ENCODE assay signal across 18 cellular contexts in the genomic region with DNA sequence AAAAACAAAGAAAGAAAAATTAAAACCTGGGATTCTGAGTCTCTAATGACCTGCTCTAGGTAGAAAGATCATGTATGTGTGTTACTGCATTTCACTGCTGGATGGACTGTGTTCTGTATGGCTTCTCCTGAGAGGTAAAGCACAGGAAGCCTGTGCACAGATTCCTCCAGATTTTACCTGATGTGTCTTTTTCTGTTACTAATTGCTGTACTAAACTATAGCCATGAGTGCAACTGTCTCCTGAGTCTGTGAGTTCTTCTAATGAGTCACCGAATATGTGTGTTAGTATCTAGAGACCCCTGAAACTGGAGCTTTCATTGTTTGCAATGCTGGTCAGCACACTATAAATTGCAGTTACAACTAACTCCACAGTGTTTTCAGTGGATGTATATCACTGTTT.
DNase-seq lines count a peak whose midpoint lies in the region; ATAC-seq and TF ChIP-seq lines count a peak whose summit lies in the region.
"Had no signal": no experiment of that assay in that cellular context is flagged by ENCODE, and none has a peak within 500 bp of the region (broad histone marks: within the 10 kb centered on the region; RNA-seq: fewer than 3 reads in every experiment).

No MANE protein-coding gene starts in this region.

- no peaks in the 10 kb centered on the region for H3K27me3 Mint-ChIP-seq in progenitor cell of endocrine pancreas
- H3K27me3 Mint-ChIP-seq: activated CD8-positive, alpha-beta T cell treated with anti-CD3 and anti-CD28 coated beads for 36 hours; activated naive CD8-positive, alpha-beta T cell; brain had no signal

- peaks cover 9% of the 10 kb centered on the region for H3K36me3 Mint-ChIP-seq in progenitor cell of endocrine pancreas (ENCODE audit: insufficient read depth)

- H3K4me1 ChIP-seq in PC-3 (ENCODE audit: insufficient read depth, low read length), result no peaks in the 10 kb centered on the region
- H3K4me1 ChIP-seq: spleen had no signal

- H3K27ac Mint-ChIP-seq in progenitor cell of endocrine pancreas, result peak overlapping the region; percentile 89
- H3K27ac Mint-ChIP-seq: activated CD8-positive, alpha-beta T cell treated with anti-CD3 and anti-CD28 coated beads for 36 hours; activated naive CD8-positive, alpha-beta T cell had no signal

- CTCF ChIA-PET in PC-3 (lab: Charles Lee), result no interaction called here

- ATAC-seq in GM21526 (IDR thresholded peaks at IDR 0.05; ENCODE audit: low FRiP score, unreplicated experiment), result peak; percentile 62
- peak; percentile 90 for ATAC-seq in HG02870 (IDR thresholded peaks at IDR 0.05; ENCODE audit: unreplicated experiment)
- peak; percentile 15; the same call in 1 of the 2 replicates for ATAC-seq in PC-3
- ATAC-seq in HG03521 (IDR thresholded peaks at IDR 0.05; ENCODE audit: unreplicated experiment), result no peak
- no peak for ATAC-seq in HG03432 (IDR thresholded peaks at IDR 0.05; ENCODE audit: unreplicated experiment)
- ATAC-seq: activated CD8-positive, alpha-beta T cell treated with anti-CD3 and anti-CD28 coated beads for 36 hours; esophagus mucosa had no signal

- no peak overlapping the region for H3K27ac ChIP-seq in PC-3 (ENCODE audit: low read length)
- H3K27ac ChIP-seq: spleen, WERI-Rb-1 had no signal

- H3K9ac ChIP-seq in PC-3 (ENCODE audit: low read length), result no peak overlapping the region

- H3K4me3 Mint-ChIP-seq in progenitor cell of endocrine pancreas (ENCODE audit: low read depth), result no peak overlapping the region
- H3K4me3 Mint-ChIP-seq: activated CD8-positive, alpha-beta T cell treated with anti-CD3 and anti-CD28 coated beads for 36 hours; activated naive CD8-positive, alpha-beta T cell; brain had no signal

- H3K9me3 ChIP-seq in PC-3 (ENCODE audit: low read length), result 0 out of 2 replicates have a peak, but pooled peaks cover 6% of the 10 kb centered on the region

- no peaks in the 10 kb centered on the region for H4K20me1 ChIP-seq in PC-3 (ENCODE audit: low read length)

- DNase-seq in PC-3 (no peak), progenitor cell of endocrine pancreas (ENCODE audit: low spot score, unreplicated experiment) (no peak), NCI-H146 treated with DMSO at 0.1 percent for 48 hours (lab: John Stamatoyannopoulos, UW; ENCODE audit: unreplicated experiment) (no peak)
- DNase-seq: activated CD8-positive, alpha-beta T cell treated with anti-CD3 and anti-CD28 coated beads for 36 hours; GDM1; NCI-H1694; NCI-H345; posterior cingulate gyrus; spleen; tibial artery; WERI-Rb-1 had no signal

- BruUV-seq in PC-3 (replicated peaks; lab: Mats Ljungman, UMichigan), result no TSS peak

- POLR2A ChIA-PET in PC-3 (lab: Charles Lee; ENCODE audit: unreplicated experiment), result no interaction called here

- H3K79me2 ChIP-seq in PC-3 (ENCODE audit: low read length), result no peaks in the 10 kb centered on the region

- H3K36me3 ChIP-seq in PC-3 (ENCODE audit: low read depth, low read length), result no peaks in the 10 kb centered on the region; the same call in 1 of the 2 replicates
- H3K36me3 ChIP-seq: WERI-Rb-1 had no signal

- TF ChIP-seq CTCF in PC-3 (conservative IDR thresholded peaks at IDR 0.05; ENCODE audit: low read depth, low read length) (no peak), progenitor cell of endocrine pancreas (IDR thresholded peaks at IDR 0.05; ENCODE audit: unreplicated experiment) (no peak)

- H3K4me2 ChIP-seq in PC-3 (ENCODE audit: low read length), result no peak overlapping the region

- H3F3A ChIP-seq in PC-3 (ENCODE audit: low read length, unreplicated experiment), result no peaks in the 10 kb centered on the region

- H3K4me1 Mint-ChIP-seq in progenitor cell of endocrine pancreas (ENCODE audit: low read depth), result peaks cover 26% of the 10 kb centered on the region

- no peaks in the 10 kb centered on the region for H3K27me3 ChIP-seq in PC-3 (ENCODE audit: low read length)
- H3K27me3 ChIP-seq: spleen, tibial artery had no signal

- H2AFZ ChIP-seq in PC-3 (ENCODE audit: low read length), result no peak overlapping the region

- H3K9me3 Mint-ChIP-seq in progenitor cell of endocrine pancreas (ENCODE audit: low read depth), result peaks cover 7% of the 10 kb centered on the region

- H3K4me3 ChIP-seq in PC-3 (ENCODE audit: low read length), result no peak overlapping the region
- H3K4me3 ChIP-seq: spleen, tibial artery had no signal

- H3K9me2 ChIP-seq in PC-3 (replicated peaks; ENCODE audit: low read length), result no peaks in the 10 kb centered on the region

- intact Hi-C loops in PC-3 (cut with micrococcal nuclease), result no loop called here

Comparison
In these comparisons a context has a peak if more than half of its experiments do, and no peak if none do; other contexts are left out.
1. ATAC-seq: peak in GM21526 (single experiment), HG02870 (single experiment) and PC-3 (single experiment); none in HG03521 (single experiment) and HG03432 (single experiment).